Comparison of ENCODE assay signal across 10 cellular contexts in genomic region chr3:193851941-193852674, GRCh38.
DNase-seq lines count a peak whose midpoint lies in the region; ATAC-seq, FAIRE-seq and TF ChIP-seq lines count a peak whose summit lies in the region.
"Had no signal": no experiment of that assay in that cellular context is flagged by ENCODE, and none has a peak within 500 bp of the region (broad histone marks: within the 10 kb centered on the region; RNA-seq: fewer than 3 reads in every experiment).

No MANE protein-coding gene starts in this region.

- H3K9me3 Mint-ChIP-seq in activated naive CD4-positive, alpha-beta T cell treated with anti-CD3 and anti-CD28 coated beads, Interleukin-2, amount 50 U/mL, for 72 hours = no peaks in the 10 kb centered on the region

- TF ChIP-seq EP300 in H1 (IDR thresholded peaks at IDR 0.05; ENCODE audit: borderline replicate concordance in 1 of 2, low read depth in 2 of 2, low read length in 2 of 2) = no peak

- CTCF ChIA-PET in H1 (lab: Charles Lee; ENCODE audit: partially characterized antibody) = no interaction called here

- H3K27ac ChIP-seq in H1 (ENCODE audit: low read depth, low read length) (no peak overlapping the region), mesodermal cell (ENCODE audit: low read depth, low read length, severe bottlenecking) (peak overlapping the region; percentile 18), aorta (ENCODE audit: low read depth in 1 of 2, low read length in 2 of 2) (peak overlapping the region in 1 of 2 donors; percentile 21)
- H3K27ac ChIP-seq: HL-60 had no signal

- H3K4me2 ChIP-seq in H1 (ENCODE audit: insufficient read depth in 1 of 2, low read depth in 2 of 2, low read length in 2 of 2) = peak overlapping the region; percentile 40 to 41; a peak in 3 of 4 replicates

- no peak overlapping the region for H4K91ac ChIP-seq in H1 (replicated peaks; ENCODE audit: insufficient read length, low read length)

- TF ChIP-seq CTCF in H1 (IDR thresholded peaks at IDR 0.05; ENCODE audit: control extremely low read depth in 1 of 3, insufficient read depth in 1 of 3, low read depth in 1 of 3, low read length in 3 of 3) (no peak), lower leg skin (IDR thresholded peaks at IDR 0.05) (no peak)

- TF ChIP-seq RAD21 in H1 (IDR thresholded peaks at IDR 0.05 in 1 of 2, conservative IDR thresholded peaks at IDR 0.05 in 1 of 2; ENCODE audit: low read depth in 2 of 2, low read length in 2 of 2) = peak in 1 of 2 experiments; percentile 28; a peak in 1 of 4 replicates

- H3K4me1 ChIP-seq in H1 (replicated peaks in 1 of 4; ENCODE audit: control insufficient read depth in 3 of 4, insufficient read depth in 4 of 4, low read length in 3 of 4) (peaks cover 3 to 8% (median 6%) of the 10 kb centered on the region in 4 experiments; a peak in 5 of 7 replicates), mesodermal cell (ENCODE audit: control insufficient read depth, insufficient read depth, low read length, poor library complexity, severe bottlenecking) (peaks cover 29% of the 10 kb centered on the region), aorta (ENCODE audit: control insufficient read depth in 1 of 2, insufficient read depth in 2 of 2, low read length in 2 of 2) (peaks cover 0 to 3% of the 10 kb centered on the region in 2 donors)

- peak overlapping the region; percentile 5 for H4K5ac ChIP-seq in H1 (ENCODE audit: insufficient read length, low read depth, low read length)

- TF ChIP-seq POLR2A in H1 (IDR thresholded peaks at IDR 0.05; ENCODE audit: control extremely low read depth in 1 of 2, low read depth in 2 of 2, low read length in 2 of 2) (no peak), lower leg skin (IDR thresholded peaks at IDR 0.05) (no peak), erythroblast (IDR thresholded peaks at IDR 0.05; ENCODE audit: low read length) (no peak)

- no peak for FAIRE-seq in H1 (lab: Jason Lieb, UNC)

- no peaks in the 10 kb centered on the region for H4K20me1 ChIP-seq in H1 (replicated peaks in 1 of 2; ENCODE audit: control insufficient read depth in 1 of 2, insufficient read depth in 2 of 2, low read length in 2 of 2)

- H2BK12ac ChIP-seq in H1 (ENCODE audit: low read depth, low read length) = no peak overlapping the region; the same call in 1 of the 2 replicates

- H3K9me3 ChIP-seq in H1 (ENCODE audit: insufficient read depth in 2 of 2, low read depth in 1 of 2, low read length in 1 of 2) = peaks cover 2 to 3% of the 10 kb centered on the region in 2 experiments; a peak in 1 of 4 replicates
- peaks cover 7% of the 10 kb centered on the region for H3K9me3 ChIP-seq in mesodermal cell (ENCODE audit: control insufficient read depth, low read length)
- H3K9me3 ChIP-seq in aorta (ENCODE audit: control insufficient read depth, low read length) = no peaks in the 10 kb centered on the region

- no peak overlapping the region for H3K4ac ChIP-seq in H1 (replicated peaks; ENCODE audit: insufficient read length, low read depth, low read length)

- no peak overlapping the region for H2BK120ac ChIP-seq in H1 (replicated peaks; ENCODE audit: low read depth, low read length)

- POLR2A ChIA-PET in H1 (lab: Charles Lee; ENCODE audit: partially characterized antibody) = interaction anchor here (1.0 kb wide), 1 partner anchor 30 kb away, joined by 3 read pairs; no protein-coding TSS in a partner anchor

- H2BK20ac ChIP-seq in H1 (ENCODE audit: low read length) = no peak overlapping the region; the same call in 1 of the 2 replicates

- intact Hi-C loops in Right ventricle myocardium inferior (cut with DNase I) = no loop called here
- intact Hi-C loops in cardiac septum (cut with DNase I) = no loop called here
- intact Hi-C loops in aorta (cut with DNase I) = no loop called here
- intact Hi-C loops in lower leg skin (cut with DNase I; ENCODE audit: low total_unique reads) = no loop called here

- H3K36me3 ChIP-seq in H1 (ENCODE audit: control insufficient read depth in 2 of 4, insufficient read depth in 4 of 4, low read length in 3 of 4) (no peaks in the 10 kb centered on the region), mesodermal cell (ENCODE audit: control insufficient read depth, insufficient read depth, low read length) (no peaks in the 10 kb centered on the region), aorta (ENCODE audit: control insufficient read depth in 1 of 2, insufficient read depth in 2 of 2, low read length in 1 of 2) (no peaks in the 10 kb centered on the region)

- no peaks in the 10 kb centered on the region for H3K23me2 ChIP-seq in H1 (ENCODE audit: low read depth, low read length)

- no peaks in the 10 kb centered on the region for H3K79me2 ChIP-seq in H1 (ENCODE audit: control insufficient read depth in 1 of 2, insufficient read depth in 2 of 2, low read length in 2 of 2)

- no peak overlapping the region for H2BK15ac ChIP-seq in H1 (ENCODE audit: low read length)

- no peak overlapping the region for H3K27ac Mint-ChIP-seq in activated naive CD4-positive, alpha-beta T cell treated with anti-CD3 and anti-CD28 coated beads, Interleukin-2, amount 50 U/mL, for 72 hours
- H3K27ac Mint-ChIP-seq: naive B cell had no signal

- H3K27me3 ChIP-seq in H1 (replicated peaks in 1 of 4; ENCODE audit: control insufficient read depth in 3 of 4, extremely low read depth in 1 of 4, insufficient read depth in 3 of 4, low read length in 3 of 4) (no peaks in the 10 kb centered on the region; a peak in 1 of 7 replicates), aorta (ENCODE audit: control insufficient read depth in 1 of 2, insufficient read depth in 2 of 2, low read length in 1 of 2) (no peaks in the 10 kb centered on the region)

- H3K4me3 ChIP-seq in H1 (ENCODE audit: extremely low read depth in 1 of 4, insufficient read depth in 2 of 4, low read depth in 3 of 4, low read length in 4 of 4) (no peak overlapping the region), mesodermal cell (ENCODE audit: extremely low read depth, insufficient read depth, low read length, poor library complexity, severe bottlenecking) (no peak overlapping the region), aorta (ENCODE audit: low read length in 2 of 2) (peak overlapping the region in 1 of 2 donors; percentile 16), lower leg skin (ENCODE audit: low read depth, poor library complexity, severe bottlenecking) (no peak overlapping the region)

- peak; percentile 68 for DNase-seq in Right ventricle myocardium inferior (ENCODE audit: missing footprints)
- DNase-seq in cardiac septum (ENCODE audit: low spot score) = no peak
- DNase-seq in H1 (ENCODE audit: low read depth in 1 of 2, low spot score in 2 of 2) = peak in 1 of 2 experiments; percentile 58
- DNase-seq in aorta = no peak
- DNase-seq in lower leg skin (ENCODE audit: low spot score in 2 of 2) = no peak
- DNase-seq in erythroblast (lab: John Stamatoyannopoulos, UW) = no peak
- DNase-seq in activated naive CD4-positive, alpha-beta T cell treated with anti-CD3 and anti-CD28 coated beads, Interleukin-2, amount 50 U/mL, for 72 hours (ENCODE audit: low spot score in 2 of 2) = no peak
- DNase-seq: naive B cell had no signal

- 37% methylated on average over 13 of the region's 13 CpGs; no CpG with 5 or more reads in 1 of the 2 experiments for WGBS in H1 (ENCODE audit: extremely low coverage in 1 of 2, insufficient coverage in 1 of 2, insufficient read length in 1 of 2, insufficient replicate concordance in 2 of 2, low coverage in 1 of 2, low lambda C conversion rate in 2 of 2, missing lambda C conversion rate in 1 of 2), 2 experiments
- WGBS in mesodermal cell (ENCODE audit: insufficient coverage in 2 of 2), 2 experiments = 21 to 39% methylated on average over 8 to 9 of the region's 13 CpGs
- 13 to 14% methylated on average over 13 of the region's 13 CpGs for WGBS in aorta, 2 donors
- WGBS in lower leg skin, 2 donors = 52 to 54% methylated on average over 13 of the region's 13 CpGs

- no peaks in the 10 kb centered on the region for H3K36me3 Mint-ChIP-seq in activated naive CD4-positive, alpha-beta T cell treated with anti-CD3 and anti-CD28 coated beads, Interleukin-2, amount 50 U/mL, for 72 hours
- H3K36me3 Mint-ChIP-seq: naive B cell had no signal

- H3K9ac ChIP-seq in H1 (replicated peaks in 1 of 4; ENCODE audit: extremely low read depth in 1 of 4, low read depth in 3 of 4, low read length in 3 of 4) = no peak overlapping the region

- no peak overlapping the region for H3K14ac ChIP-seq in H1 (ENCODE audit: insufficient read length)

- no peaks in the 10 kb centered on the region for H3K79me1 ChIP-seq in H1 (ENCODE audit: low read depth, low read length)

- H3K18ac ChIP-seq in H1 (ENCODE audit: extremely low read depth, low read length) = 0 out of 2 replicates have a peak overlapping the region, but pooled peaks have one; percentile 42

- no peak overlapping the region for H2AK5ac ChIP-seq in H1 (ENCODE audit: low read depth, low read length)

- no peak overlapping the region; the same call in 1 of the 2 replicates for H2BK5ac ChIP-seq in H1 (ENCODE audit: low read depth, low read length)

- no peak overlapping the region for H3K23ac ChIP-seq in H1 (ENCODE audit: insufficient read length)

- ATAC-seq in Right ventricle myocardium inferior (peak; percentile 60), aorta (ENCODE audit: low FRiP score) (peak; percentile 46)
- ATAC-seq in activated naive CD4-positive, alpha-beta T cell treated with anti-CD3 and anti-CD28 coated beads, Interleukin-2, amount 50 U/mL, for 72 hours = no peak

- H3K56ac ChIP-seq in H1 (replicated peaks; ENCODE audit: insufficient read length, low read depth, low read length) = no peak overlapping the region

- no peak overlapping the region; the same call in 1 of the 2 replicates for H4K8ac ChIP-seq in H1 (ENCODE audit: extremely low read depth, insufficient read depth, low read length)

- H2AFZ ChIP-seq in H1 (ENCODE audit: low read length) = no peak overlapping the region

TF ChIP-seq in H1, 55 proteins besides CTCF, POLR2A, EP300 and RAD21:
- no peak for TF ChIP-seq RFX5 (IDR thresholded peaks at IDR 0.05; ENCODE audit: borderline replicate concordance, low read depth, low read length)
- TF ChIP-seq SP1 (IDR thresholded peaks at IDR 0.05; ENCODE audit: low read depth, low read length) = no peak
- peak; percentile 54 for TF ChIP-seq ASH2L (IDR thresholded peaks at IDR 0.05; ENCODE audit: low read length)
- TF ChIP-seq JUN (IDR thresholded peaks at IDR 0.05; ENCODE audit: low read depth, low read length) = no peak
- TF ChIP-seq YY1 (IDR thresholded peaks at IDR 0.05; ENCODE audit: low read depth, low read length) = peak; percentile 25; the same call in 1 of the 2 replicates

Comparison
In these comparisons a context has a peak if more than half of its experiments do, and no peak if none do; other contexts are left out.
1. ATAC-seq: peak in Right ventricle myocardium inferior (single experiment) and aorta (single experiment); none in activated naive CD4-positive, alpha-beta T cell treated with anti-CD3 and anti-CD28 coated beads, Interleukin-2, amount 50 U/mL, for 72 hours (0 of 2).